In genomic region chr7:105010538-105011523, GRCh38 we compare ENCODE assay signal across 8 cellular contexts. TPM values are rescaled to one million over a fixed set of nuclear protein-coding genes. Genes with fewer than 3 reads are reported as not detected.
DNase-seq lines count a peak whose midpoint lies in the region; ATAC-seq, FAIRE-seq and TF ChIP-seq lines count a peak whose summit lies in the region.

No MANE protein-coding gene starts in this region.

- H3F3A ChIP-seq in GM23338 (replicated peaks; ENCODE audit: low read depth) = no peaks in the 10 kb centered on the region

- H3K27ac ChIP-seq in GM23338 (ENCODE audit: low read depth) = 0 out of 2 replicates have a peak overlapping the region, but pooled peaks have one; percentile 100
- H3K27ac ChIP-seq in fibroblast of lung (ENCODE audit: insufficient read depth, low read length) = peak overlapping the region; percentile 100

- H3K36me3 Mint-ChIP-seq in GM23338 (ENCODE audit: low read depth) = peaks cover 42% of the 10 kb centered on the region

- H3K4me3 ChIP-seq in GM23338 (peak overlapping the region; percentile 72), fibroblast of lung (replicated peaks in 1 of 4; ENCODE audit: control extremely low read depth in 1 of 4, insufficient read depth in 1 of 4, low read depth in 3 of 4, low read length in 4 of 4) (peak overlapping the region; percentile 71 to 92 (median 76))

- peaks cover 19% of the 10 kb centered on the region for H3K27me3 Mint-ChIP-seq in GM23338 (ENCODE audit: insufficient read depth, low read depth, poor library complexity)

- no peak for FAIRE-seq in H54 (lab: Jason Lieb, UNC)

- TF ChIP-seq CTCF in GM23338 (conservative IDR thresholded peaks at IDR 0.05; ENCODE audit: low read depth in 2 of 2) (no peak), fibroblast of lung (conservative IDR thresholded peaks at IDR 0.05 in 1 of 2, IDR thresholded peaks at IDR 0.05 in 1 of 2; ENCODE audit: low read depth in 1 of 2, low read length in 2 of 2) (no peak)

- H3K27me3 ChIP-seq in GM23338 (ENCODE audit: insufficient read depth) (no peaks in the 10 kb centered on the region), fibroblast of lung (ENCODE audit: control insufficient read depth, insufficient read depth, low read length) (no peaks in the 10 kb centered on the region)

- no peaks in the 10 kb centered on the region for H3K9me2 ChIP-seq in GM23338 (ENCODE audit: insufficient read depth)

- H3K4me1 ChIP-seq in GM23338 (ENCODE audit: insufficient read depth) = peaks cover 18% of the 10 kb centered on the region
- no peaks in the 10 kb centered on the region for H3K4me1 ChIP-seq in fibroblast of lung (ENCODE audit: control insufficient read depth, extremely low read depth, insufficient read depth, low read length)

- peak overlapping the region; percentile 87; the same call in 1 of the 2 replicates for H3K27ac Mint-ChIP-seq in GM23338

- H4K20me1 ChIP-seq in GM23338 (replicated peaks; ENCODE audit: insufficient read depth) (peaks cover 48% of the 10 kb centered on the region), fibroblast of lung (ENCODE audit: control insufficient read depth, extremely low read depth, insufficient read depth, low read length) (peaks cover 3% of the 10 kb centered on the region)

- peaks cover 8% of the 10 kb centered on the region; the same call in 2 of the 3 replicates for H3K9me3 Mint-ChIP-seq in GM23338

- H3K4me1 Mint-ChIP-seq in GM23338 = peaks cover 19% of the 10 kb centered on the region

- in situ Hi-C loops in SK-MEL-5 (cut with HindIII; ENCODE audit: low pct_unique_long_range_greater_than_20kb, low sequenced_read_pairs) = no loop called here

- H2AFZ ChIP-seq in GM23338 = no peak overlapping the region
- no peak overlapping the region for H2AFZ ChIP-seq in fibroblast of lung (ENCODE audit: low read length)

- H3K36me3 ChIP-seq in GM23338 (ENCODE audit: insufficient read depth) (no peaks in the 10 kb centered on the region), fibroblast of lung (ENCODE audit: control insufficient read depth, insufficient read depth, low read length) (peaks cover 4% of the 10 kb centered on the region)

- peak overlapping the region; percentile 92 for H3K4me2 ChIP-seq in GM23338
- H3K4me2 ChIP-seq in fibroblast of lung (ENCODE audit: extremely low read depth, insufficient read depth, low read length) = peak overlapping the region; percentile 94

- H3K9ac ChIP-seq in fibroblast of lung (ENCODE audit: insufficient read depth, low read length) = peak overlapping the region; percentile 99

- DNase-seq in GM23338 (ENCODE audit: low spot score) = peak; percentile 14
- DNase-seq in SK-MEL-5 (ENCODE audit: low read depth, low spot score) = peak; percentile 29
- DNase-seq in fibroblast of lung (ENCODE audit: low read depth in 2 of 2) = peak; percentile 43 to 49
- peak; percentile 61 for DNase-seq in pons (ENCODE audit: low spot score)
- no peak for DNase-seq in T1000 (lab: John Stamatoyannopoulos, UW)
- no peak for DNase-seq in H54 (ENCODE audit: insufficient read length, low spot score)

- H3K9me3 ChIP-seq in fibroblast of lung (ENCODE audit: control insufficient read depth, insufficient read depth, low read depth, low read length) = no peaks in the 10 kb centered on the region

- no peak for ATAC-seq in GM23338
- no peak for ATAC-seq in activated CD4-positive, CD25-positive, alpha-beta regulatory T cell treated with anti-CD3 and anti-CD28 coated beads, Interleukin-2, amount 50 U/mL, for 24 hours
- ATAC-seq in GM21825 (IDR thresholded peaks at IDR 0.05; ENCODE audit: unreplicated experiment) = no peak

- H3K4me3 Mint-ChIP-seq in GM23338 = peak overlapping the region; percentile 99

- H3K79me2 ChIP-seq in GM23338 (replicated peaks; ENCODE audit: insufficient read depth) (peaks cover 17% of the 10 kb centered on the region), fibroblast of lung (ENCODE audit: control insufficient read depth, insufficient read depth, low read length) (peaks cover 86% of the 10 kb centered on the region)

- no peak for TF ChIP-seq POLR2A in H54 (IDR thresholded peaks at IDR 0.05; ENCODE audit: low read depth, low read length)

TF ChIP-seq in GM23338, 12 proteins besides CTCF, POLR2A, EP300 and RAD21:
- TF ChIP-seq ZNF114 (CRISPR knock-in tag; IDR thresholded peaks at IDR 0.05) = no peak
- TF ChIP-seq ZNF331 (CRISPR knock-in tag; IDR thresholded peaks at IDR 0.05; ENCODE audit: low read depth) = no peak
- no peak for TF ChIP-seq POLR2AphosphoS5 (IDR thresholded peaks at IDR 0.05; ENCODE audit: low read depth)
- TF ChIP-seq ZNF462 (CRISPR knock-in tag; IDR thresholded peaks at IDR 0.05) = no peak
- no peak for TF ChIP-seq ETS1 (IDR thresholded peaks at IDR 0.05)

RNA-seq across cellular contexts. Expression of gene KMT2E, which starts 3.2 kb away (rescaled TPM):
- 43.2 and 50.2 TPM in 2 replicates for total RNA-seq in GM23338 (2014; rRNA removed; shearing (Covaris generic))
- 55.7 and 70.9 TPM in 2 replicates for polyA plus RNA-seq in GM23338 (2016; fragmentation: Nextera tagmentation; extraction: Ambion mirVana)
- total RNA-seq in SK-MEL-5 (2014; rRNA removed; shearing (Covaris generic)) = 37.3 and 47.6 TPM in 2 replicates
- 17.7 and 27.3 TPM in 2 replicates for polyA plus RNA-seq in SK-MEL-5 (2015; cell fraction: cytosol; rRNA removed)
- 36.4 and 63.9 TPM in 2 replicates for polyA plus RNA-seq in SK-MEL-5 (2015; cell fraction: nucleus; rRNA removed)
- 80.9 and 95.0 TPM in 2 replicates for total RNA-seq in fibroblast of lung
- polyA plus RNA-seq in fibroblast of lung = 6.7 and 7.5 TPM in 2 replicates
- polyA plus RNA-seq in fibroblast of lung (2012) = 27.7 and 40.7 TPM in 2 replicates
- polyA minus RNA-seq in fibroblast of lung (ENCODE audit: low replicate concordance) = 49.3 and 55.3 TPM in 2 replicates

Comparison
In these comparisons a context has a peak if more than half of its experiments do, and no peak if none do; other contexts are left out.
1. DNase-seq: peak in GM23338 (single experiment), SK-MEL-5 (single experiment), fibroblast of lung (2 of 2) and pons (single experiment); none in T1000 (single experiment) and H54 (single experiment).